8 cellular contexts compared by ENCODE assay signal in the genomic region with DNA sequence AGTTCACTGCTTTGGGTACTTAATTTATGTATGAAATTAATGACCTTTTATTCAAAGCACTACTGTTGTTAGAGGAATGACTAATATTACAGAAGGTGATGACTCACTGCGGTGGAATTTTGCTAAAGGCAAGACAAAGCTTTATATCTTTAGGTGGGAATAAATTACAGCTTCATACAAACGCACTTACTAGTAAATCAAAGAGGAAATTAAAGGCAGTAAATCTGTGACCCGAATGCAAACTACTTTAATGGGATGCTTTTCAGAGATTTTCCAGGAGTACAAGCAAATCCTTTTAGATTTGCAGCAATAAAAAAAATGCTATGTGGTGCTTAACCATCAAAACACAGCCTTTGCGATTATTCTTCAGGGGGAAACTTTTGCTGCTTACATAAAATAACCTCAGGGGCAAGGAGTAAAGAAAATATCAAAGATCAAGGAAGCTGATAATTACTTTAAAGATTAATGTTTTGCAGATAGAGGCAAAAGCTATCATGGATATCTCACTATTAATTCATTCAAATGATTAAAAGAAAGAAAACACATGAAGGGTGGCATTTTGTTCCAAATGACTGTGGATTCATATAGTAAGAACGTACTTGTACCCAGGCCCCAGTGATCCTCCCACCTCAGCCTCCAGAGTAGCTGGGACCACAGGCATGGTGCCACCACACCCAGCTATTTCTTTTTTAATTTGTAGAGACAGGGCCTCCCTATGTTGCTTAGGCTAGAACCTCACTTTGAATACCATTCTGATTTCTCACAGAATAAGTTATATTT.
DNase-seq lines count a peak whose midpoint lies in the region; ATAC-seq and TF ChIP-seq lines count a peak whose summit lies in the region.

No MANE protein-coding gene starts in this region.

- TF ChIP-seq CTCF in retinal pigment epithelial cell (conservative IDR thresholded peaks at IDR 0.05; ENCODE audit: low read depth, low read length), result no peak

- H3K27ac ChIP-seq in SJSA1, result peak overlapping the region; percentile 59

- H3K9me3 ChIP-seq in SJSA1 (replicated peaks), result no peaks in the 10 kb centered on the region

- ATAC-seq in HG03342 (IDR thresholded peaks at IDR 0.05; ENCODE audit: unreplicated experiment), result no peak

- DNase-seq in HCEC 1CT (peak; percentile 82), SJSA1 (ENCODE audit: low read depth in 1 of 2, low spot score in 2 of 2) (peak; percentile 72 to 75), fibroblast of peridontal ligament (ENCODE audit: extremely low read depth) (peak; percentile 73), retinal pigment epithelial cell (ENCODE audit: low read depth) (peak; percentile 92), mesenteric fat pad (ENCODE audit: low spot score) (no peak), NCI-H187 (lab: John Stamatoyannopoulos, UW) (no peak), NOMO-1 (lab: John Stamatoyannopoulos, UW; ENCODE audit: unreplicated experiment in 2 of 2) (no peak)

- peaks cover 31% of the 10 kb centered on the region for H3K4me1 ChIP-seq in SJSA1 (replicated peaks)

- no peaks in the 10 kb centered on the region for H3K27me3 ChIP-seq in SJSA1 (replicated peaks)

- H3K4me3 ChIP-seq in SJSA1 (no peak overlapping the region), retinal pigment epithelial cell (ENCODE audit: low read length) (no peak overlapping the region)

- H3K36me3 ChIP-seq in SJSA1, result peaks cover 11% of the 10 kb centered on the region

Comparison
In these comparisons a context has a peak if more than half of its experiments do, and no peak if none do; other contexts are left out.
1. DNase-seq: peak in HCEC 1CT (single experiment), SJSA1 (2 of 2), fibroblast of peridontal ligament (single experiment) and retinal pigment epithelial cell (single experiment); none in mesenteric fat pad (single experiment), NCI-H187 (0 of 2) and NOMO-1 (0 of 2).